17 cellular contexts compared by ENCODE assay signal in the genomic region with DNA sequence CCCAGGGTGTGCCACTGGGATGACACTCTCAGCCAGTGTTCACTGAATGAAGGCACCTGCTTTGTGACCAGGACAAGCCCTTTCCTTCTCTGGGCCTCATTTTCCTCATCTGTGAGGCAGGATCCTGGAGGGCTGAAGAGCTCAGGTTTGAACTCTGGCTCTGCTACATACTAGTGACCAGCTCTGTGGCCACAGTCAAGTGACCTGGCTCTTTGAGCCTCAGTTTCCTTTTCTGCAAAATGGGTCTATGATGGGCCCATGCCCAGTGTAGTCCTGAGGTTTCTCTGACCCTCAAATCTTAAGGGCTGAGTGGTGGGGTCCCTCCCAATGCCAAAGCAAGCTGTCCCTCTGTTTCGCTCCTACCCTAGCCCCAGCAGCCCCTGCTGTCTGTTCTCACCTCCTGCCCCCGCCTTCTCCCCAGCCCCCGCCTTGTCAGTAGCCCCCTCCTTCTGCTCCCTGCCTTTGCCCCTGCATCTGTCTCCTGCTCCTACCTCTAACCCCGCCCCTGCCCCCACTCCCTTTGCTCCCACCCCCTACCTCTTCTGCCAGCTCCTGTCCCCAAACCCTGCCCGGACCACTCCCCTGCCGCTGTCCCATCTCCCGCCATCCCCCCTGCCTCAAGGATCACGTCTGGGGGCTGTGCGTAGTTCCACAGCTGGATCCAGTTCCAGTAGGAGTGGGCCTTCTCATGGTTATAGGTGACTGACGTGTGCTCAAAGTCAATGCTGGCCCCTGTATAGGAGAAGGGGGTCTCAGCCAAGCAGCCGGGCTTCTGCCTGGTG. TPM values are rescaled to one million over a fixed set of nuclear protein-coding genes. Genes with fewer than 3 reads are reported as not detected.
A peak's percentile ranks its signal among the peaks of the same experiment; 100 is the strongest.
DNase-seq lines count a peak whose midpoint lies in the region; ATAC-seq and TF ChIP-seq lines count a peak whose summit lies in the region.
"Had no signal": no experiment of that assay in that cellular context is flagged by ENCODE, and none has a peak within 500 bp of the region (broad histone marks: within the 10 kb centered on the region; RNA-seq: fewer than 3 reads in every experiment).

No MANE protein-coding gene starts in this region.

- H3K36me3 Mint-ChIP-seq in endodermal cell (ENCODE audit: low read depth), result no peaks in the 10 kb centered on the region
- H3K36me3 Mint-ChIP-seq: CD4-positive, alpha-beta memory T cell had no signal

- H3K9me1 ChIP-seq in IMR-90 (ENCODE audit: insufficient read depth, low read length), result no peaks in the 10 kb centered on the region

- no peak for TF ChIP-seq RAD21 in IMR-90 (IDR thresholded peaks at IDR 0.05; ENCODE audit: low read length)

- H3K9ac ChIP-seq in IMR-90 (ENCODE audit: low read depth, low read length), result no peak overlapping the region
- H3K9ac ChIP-seq in endodermal cell (ENCODE audit: extremely low read depth, low read length, poor library complexity, severe bottlenecking), result no peak overlapping the region

- no peak overlapping the region for H2AK5ac ChIP-seq in IMR-90 (ENCODE audit: low read depth, low read length)

- H3K9me3 ChIP-seq in right cardiac atrium (ENCODE audit: control insufficient read depth, low read length) (no peaks in the 10 kb centered on the region), IMR-90 (ENCODE audit: control insufficient read depth, insufficient read depth, low read length) (no peaks in the 10 kb centered on the region), endodermal cell (ENCODE audit: control insufficient read depth, low read length) (no peaks in the 10 kb centered on the region)

- H3K27me3 ChIP-seq in right cardiac atrium (ENCODE audit: control insufficient read depth, insufficient read depth) (no peaks in the 10 kb centered on the region), IMR-90 (ENCODE audit: control insufficient read depth, insufficient read depth, low read length) (peaks cover 5% of the 10 kb centered on the region), endodermal cell (ENCODE audit: control insufficient read depth, insufficient read depth, low read length, poor library complexity, severe bottlenecking) (no peaks in the 10 kb centered on the region)

- H4K91ac ChIP-seq in IMR-90 (ENCODE audit: insufficient read depth, low read depth, low read length), result no peak overlapping the region

- no peak overlapping the region for H3K4ac ChIP-seq in IMR-90 (ENCODE audit: low read depth, low read length)

- WGBS in right cardiac atrium, result 80% methylated on average over 11 of the region's 11 CpGs
- WGBS in IMR-90 (ENCODE audit: extremely low coverage in 2 of 2, insufficient read length in 1 of 2), 2 experiments, result no CpG with 5 or more reads among the region's 11 CpGs
- 91 to 95% methylated on average over 6 to 10 of the region's 11 CpGs for WGBS in endodermal cell (ENCODE audit: insufficient coverage in 1 of 2, insufficient read length in 1 of 2), 2 experiments

- no peak overlapping the region for H3K56ac ChIP-seq in IMR-90 (ENCODE audit: extremely low read depth, insufficient read depth, low read length)

- ATAC-seq in Right ventricle myocardium superior (ENCODE audit: poor library complexity) (no peak), right cardiac atrium (no peak), IMR-90 (ENCODE audit: low read depth) (no peak), GM18861 (IDR thresholded peaks at IDR 0.05; ENCODE audit: unreplicated experiment) (no peak), GM19452 (IDR thresholded peaks at IDR 0.05; ENCODE audit: unreplicated experiment) (no peak)
- ATAC-seq: GM12878, GM23338 had no signal

- H3K18ac ChIP-seq in IMR-90 (ENCODE audit: low read depth, low read length), result no peak overlapping the region

- dilution Hi-C loops in IMR-90 (cut with HindIII; ENCODE audit: low sequenced_read_pairs, unreplicated experiment), result no loop called here

- H3K27me3 Mint-ChIP-seq in endodermal cell (ENCODE audit: insufficient read depth), result no peaks in the 10 kb centered on the region
- H3K27me3 Mint-ChIP-seq: CD4-positive, alpha-beta memory T cell had no signal

- H3K4me3 ChIP-seq in right cardiac atrium (ENCODE audit: low read length), result no peak overlapping the region
- no peak overlapping the region for H3K4me3 ChIP-seq in IMR-90 (ENCODE audit: insufficient read depth, low read depth, low read length)
- no peak overlapping the region for H3K4me3 ChIP-seq in endodermal cell (ENCODE audit: low read length)
- H3K4me3 ChIP-seq: GM12878, GM23338 had no signal

- H3K27ac Mint-ChIP-seq in endodermal cell, result peak overlapping the region; percentile 39
- H3K27ac Mint-ChIP-seq: GM23338 had no signal

- H2BK15ac ChIP-seq in IMR-90 (ENCODE audit: low read depth, low read length), result no peak overlapping the region

- DNase-seq in Right ventricle myocardium superior (peak; percentile 21), right cardiac atrium (no peak), IMR-90 (no peak), endodermal cell (no peak), SIG-M5 (lab: John Stamatoyannopoulos, UW) (no peak)
- DNase-seq: ACHN; CD4-positive, alpha-beta memory T cell; DMS79; H9 had no signal

- H2BK20ac ChIP-seq in IMR-90 (ENCODE audit: low read depth, low read length), result no peak overlapping the region

- H3K23ac ChIP-seq in IMR-90 (ENCODE audit: low read depth, low read length), result no peak overlapping the region

- TF ChIP-seq POLR2A in IMR-90 (IDR thresholded peaks at IDR 0.05; ENCODE audit: low read depth, low read length), result no peak

- H4K5ac ChIP-seq in IMR-90 (ENCODE audit: low read depth, low read length), result no peak overlapping the region

- TF ChIP-seq CTCF in IMR-90 (conservative IDR thresholded peaks at IDR 0.05; ENCODE audit: low read depth, low read length) (no peak), endodermal cell (conservative IDR thresholded peaks at IDR 0.05) (no peak)

- H2AFZ ChIP-seq in IMR-90 (replicated peaks; ENCODE audit: low read length, poor library complexity), result peak overlapping the region; percentile 51

- no TSS peak for BruUV-seq in IMR-90 (replicated peaks; lab: Mats Ljungman, UMichigan)

- H3K4me1 Mint-ChIP-seq in endodermal cell, result peaks cover 21% of the 10 kb centered on the region
- H3K4me1 Mint-ChIP-seq: GM23338 had no signal

- no peak overlapping the region for H2BK120ac ChIP-seq in IMR-90 (ENCODE audit: low read depth, low read length)

- no peak overlapping the region for H3K4me2 ChIP-seq in IMR-90 (ENCODE audit: low read depth, low read length)
- H3K4me2 ChIP-seq: GM23338 had no signal

- H3K9me3 Mint-ChIP-seq in endodermal cell, result no peaks in the 10 kb centered on the region
- H3K9me3 Mint-ChIP-seq: CD4-positive, alpha-beta memory T cell; GM23338; H9 had no signal

- no peak overlapping the region for H3K4me3 Mint-ChIP-seq in endodermal cell
- H3K4me3 Mint-ChIP-seq: CD4-positive, alpha-beta memory T cell; GM23338; H9 had no signal

- no peaks in the 10 kb centered on the region for H3K36me3 ChIP-seq in IMR-90 (ENCODE audit: control insufficient read depth, insufficient read depth, low read length)
- no peaks in the 10 kb centered on the region for H3K36me3 ChIP-seq in endodermal cell (ENCODE audit: control insufficient read depth, insufficient read depth, low read length)

- POLR2A ChIA-PET in IMR-90 (lab: Charles Lee; ENCODE audit: unreplicated experiment), result no interaction called here

- no peaks in the 10 kb centered on the region for H3K79me1 ChIP-seq in IMR-90 (ENCODE audit: low read depth in 1 of 2, low read length in 2 of 2)

- in situ Hi-C loops in IMR-90 (cut with MboI; ENCODE audit: low sequenced_read_pairs), result no loop called here

- intact Hi-C loops in Right ventricle myocardium superior (cut with DNase I), result no loop called here
- intact Hi-C loops in right cardiac atrium (cut with DNase I), result no loop called here
- intact Hi-C loops in IMR-90 (cut with micrococcal nuclease), result no loop called here

- no peaks in the 10 kb centered on the region for H4K20me1 ChIP-seq in IMR-90 (ENCODE audit: insufficient read depth, low read length)

- H4K8ac ChIP-seq in IMR-90 (ENCODE audit: low read depth in 2 of 2, low read length in 2 of 2), result no peak overlapping the region

- no peak overlapping the region for H2AK9ac ChIP-seq in IMR-90 (replicated peaks; ENCODE audit: low read depth, low read length, poor library complexity)

- CTCF ChIA-PET in IMR-90 (lab: Yijun Ruan, JAX), result no interaction called here

- H2BK5ac ChIP-seq in IMR-90 (ENCODE audit: low read depth, low read length, poor library complexity, severe bottlenecking), result no peak overlapping the region

- H3K14ac ChIP-seq in IMR-90 (replicated peaks; ENCODE audit: low read depth, low read length), result no peak overlapping the region

- no peak overlapping the region for H3K27ac ChIP-seq in right cardiac atrium (ENCODE audit: low read length)
- no peak overlapping the region for H3K27ac ChIP-seq in IMR-90 (ENCODE audit: insufficient read depth, low read length)
- H3K27ac ChIP-seq in endodermal cell (ENCODE audit: low read depth, low read length), result no peak overlapping the region
- H3K27ac ChIP-seq: C4-2B had no signal

- H3K4me1 ChIP-seq in right cardiac atrium (ENCODE audit: control insufficient read depth, insufficient read depth, low read length) (no peaks in the 10 kb centered on the region), IMR-90 (ENCODE audit: control insufficient read depth, insufficient read depth, low read length) (no peaks in the 10 kb centered on the region), endodermal cell (ENCODE audit: control insufficient read depth, insufficient read depth, low read length) (no peaks in the 10 kb centered on the region)

RNA-seq across cellular contexts. Expression of a gene that starts 17.0 kb away (rescaled TPM):
- total RNA-seq in Right ventricle myocardium superior (not detected), right cardiac atrium (not detected), IMR-90 (2012; rRNA removed) (not detected in 2 replicates), endodermal cell (not detected)
- polyA plus RNA-seq in right cardiac atrium (not detected), IMR-90 (2012; rRNA removed) (not detected in 2 replicates)
- not detected in 2 replicates for polyA plus RNA-seq in IMR-90 (2012; cell fraction: cytosol; rRNA removed)
- polyA plus RNA-seq in IMR-90 (2012; cell fraction: nucleus; rRNA removed; ENCODE audit: low replicate concordance), result not detected in 2 replicates
- polyA plus RNA-seq in endodermal cell (2013, experiment 1 of 2), result not detected
- not detected for polyA plus RNA-seq in endodermal cell (2013, experiment 2 of 2)
- total RNA-seq: A172; CD4-positive, alpha-beta memory T cell; G401; GM12878; GM23338; H9; HT-29 had no signal
- polyA plus RNA-seq: CD4-positive, alpha-beta memory T cell; GM12878; GM23338 had no signal

RNA-seq across cellular contexts. Expression of a gene that starts 20.3 kb away (rescaled TPM):
- not detected for total RNA-seq in Right ventricle myocardium superior
- total RNA-seq in right cardiac atrium, result not detected
- polyA plus RNA-seq in right cardiac atrium, result not detected
- total RNA-seq in IMR-90 (2012; rRNA removed), result not detected in 2 replicates
- not detected in 2 replicates for polyA plus RNA-seq in IMR-90 (2012; rRNA removed)
- not detected in 2 replicates for polyA plus RNA-seq in IMR-90 (2012; cell fraction: cytosol; rRNA removed)
- not detected in 2 replicates for polyA plus RNA-seq in IMR-90 (2012; cell fraction: nucleus; rRNA removed; ENCODE audit: low replicate concordance)
- total RNA-seq in endodermal cell, result not detected
- polyA plus RNA-seq in endodermal cell (2013, experiment 1 of 2), result not detected
- not detected for polyA plus RNA-seq in endodermal cell (2013, experiment 2 of 2)
- total RNA-seq: A172; CD4-positive, alpha-beta memory T cell; G401; GM12878; GM23338; H9; HT-29 had no signal
- polyA plus RNA-seq: CD4-positive, alpha-beta memory T cell; GM12878; GM23338 had no signal

RNA-seq across cellular contexts. Expression of a gene that starts 44.2 kb away (rescaled TPM):
- total RNA-seq in Right ventricle myocardium superior, result not detected
- not detected for total RNA-seq in right cardiac atrium
- polyA plus RNA-seq in right cardiac atrium, result not detected
- not detected in 2 replicates for total RNA-seq in IMR-90 (2012; rRNA removed)
- polyA plus RNA-seq in IMR-90 (2012; rRNA removed), result not detected in 2 replicates
- polyA plus RNA-seq in IMR-90 (2012; cell fraction: cytosol; rRNA removed), result not detected in 2 replicates
- not detected in 2 replicates for polyA plus RNA-seq in IMR-90 (2012; cell fraction: nucleus; rRNA removed; ENCODE audit: low replicate concordance)
- total RNA-seq in endodermal cell, result not detected
- polyA plus RNA-seq in endodermal cell (2013, experiment 1 of 2), result not detected
- polyA plus RNA-seq in endodermal cell (2013, experiment 2 of 2), result not detected
- total RNA-seq: A172; CD4-positive, alpha-beta memory T cell; G401; GM12878; GM23338; H9; HT-29 had no signal
- polyA plus RNA-seq: CD4-positive, alpha-beta memory T cell; GM12878; GM23338 had no signal
